In genomic region chrX:129930941-129931410, GRCh38 we compare ENCODE assay signal across 8 cellular contexts. TPM values are rescaled to one million over a fixed set of nuclear protein-coding genes. Genes with fewer than 3 reads are reported as not detected.
A peak's percentile ranks its signal among the peaks of the same experiment; 100 is the strongest.
DNase-seq lines count a peak whose midpoint lies in the region; ATAC-seq and TF ChIP-seq lines count a peak whose summit lies in the region.

No MANE protein-coding gene starts in this region.

- peaks cover 7% of the 10 kb centered on the region for H3K4me1 Mint-ChIP-seq in activated naive CD4-positive, alpha-beta T cell treated with anti-CD3 and anti-CD28 coated beads, Interleukin-2, amount 50 U/mL, for 24 hours
- peaks cover 0 to 7% (median 4%) of the 10 kb centered on the region in 3 donors for H3K4me1 Mint-ChIP-seq in T-cell

- DNase-seq in activated naive CD4-positive, alpha-beta T cell treated with Interleukin-2 at 50 U/mL for 16 hours, result no peak
- no peak for DNase-seq in T-cell
- no peak for DNase-seq in SKM-1 (lab: John Stamatoyannopoulos, UW; ENCODE audit: unreplicated experiment)
- no peak for DNase-seq in NCI-H1092 treated with DMSO at 0.1 percent for 48 hours (lab: John Stamatoyannopoulos, UW)

- ATAC-seq in T-cell (replicated peaks in 1 of 4), result no peak
- ATAC-seq in gastroesophageal sphincter, result no peak
- ATAC-seq in GM21360 (IDR thresholded peaks at IDR 0.05; ENCODE audit: unreplicated experiment), result no peak

- H3K27me3 Mint-ChIP-seq in activated naive CD4-positive, alpha-beta T cell treated with anti-CD3 and anti-CD28 coated beads, Interleukin-2, amount 50 U/mL, for 24 hours, result no peaks in the 10 kb centered on the region
- H3K27me3 Mint-ChIP-seq in T-cell, result peaks cover 0 to 4% of the 10 kb centered on the region in 2 donors

- peak overlapping the region; percentile 86 to 92 (median 90) for H3K27ac ChIP-seq in gastroesophageal sphincter

- TF ChIP-seq POLR2A in gastroesophageal sphincter (IDR thresholded peaks at IDR 0.05), result no peak

- POLR2A ChIA-PET in T-cell (lab: Charles Lee), result no interaction called here

- TF ChIP-seq CTCF in gastroesophageal sphincter (IDR thresholded peaks at IDR 0.05), result no peak

- H3K27ac Mint-ChIP-seq in activated naive CD4-positive, alpha-beta T cell treated with anti-CD3 and anti-CD28 coated beads, Interleukin-2, amount 50 U/mL, for 24 hours, result no peak overlapping the region
- peak overlapping the region; percentile 86 to 89 for H3K27ac Mint-ChIP-seq in T-cell

- H3K36me3 Mint-ChIP-seq in activated naive CD4-positive, alpha-beta T cell treated with anti-CD3 and anti-CD28 coated beads, Interleukin-2, amount 50 U/mL, for 24 hours, result peaks cover 4% of the 10 kb centered on the region
- H3K36me3 Mint-ChIP-seq in T-cell, result peaks cover 5% of the 10 kb centered on the region

- H3K36me3 ChIP-seq in gastroesophageal sphincter (peaks cover 0 to 14% of the 10 kb centered on the region in 2 donors), skeletal muscle satellite cell (ENCODE audit: insufficient read depth, low read length) (peaks cover 15% of the 10 kb centered on the region)

- H3K4me1 ChIP-seq in gastroesophageal sphincter (no peaks in the 10 kb centered on the region), skeletal muscle satellite cell (ENCODE audit: control insufficient read depth, insufficient read depth, low read length) (no peaks in the 10 kb centered on the region)

- H3K27me3 ChIP-seq in gastroesophageal sphincter, result no peaks in the 10 kb centered on the region
- peaks cover 8% of the 10 kb centered on the region for H3K27me3 ChIP-seq in skeletal muscle satellite cell (ENCODE audit: control insufficient read depth, insufficient read depth, low read length)

- H3K9ac ChIP-seq in skeletal muscle satellite cell (ENCODE audit: low read depth, low read length), result peak overlapping the region; percentile 87

- 0 to 10% methylated on average over 2 to 3 of the region's 13 CpGs for WGBS in gastroesophageal sphincter (ENCODE audit: low coverage in 1 of 2), 2 donors

- H3K4me3 ChIP-seq in gastroesophageal sphincter (peak overlapping the region; percentile 38 to 64), skeletal muscle satellite cell (ENCODE audit: low read length) (peak overlapping the region; percentile 82)

- peak overlapping the region; percentile 94 for H3K4me2 ChIP-seq in skeletal muscle satellite cell (ENCODE audit: low read length)

- H3K9me3 ChIP-seq in gastroesophageal sphincter (no peaks in the 10 kb centered on the region), skeletal muscle satellite cell (replicated peaks; ENCODE audit: low read length) (no peaks in the 10 kb centered on the region)

- no peak for TF ChIP-seq EP300 in gastroesophageal sphincter (IDR thresholded peaks at IDR 0.05)

- peak overlapping the region; percentile 71 for H3K4me3 Mint-ChIP-seq in activated naive CD4-positive, alpha-beta T cell treated with anti-CD3 and anti-CD28 coated beads, Interleukin-2, amount 50 U/mL, for 24 hours
- H3K4me3 Mint-ChIP-seq in T-cell, result peak overlapping the region; percentile 72 to 78 (median 76)

- no peaks in the 10 kb centered on the region for H3K9me3 Mint-ChIP-seq in activated naive CD4-positive, alpha-beta T cell treated with anti-CD3 and anti-CD28 coated beads, Interleukin-2, amount 50 U/mL, for 24 hours
- H3K9me3 Mint-ChIP-seq in T-cell, result no peaks in the 10 kb centered on the region

- CTCF ChIA-PET in T-cell (lab: Charles Lee), result interaction anchor here (0.6 to 1.3 kb wide), 4 partner anchors 93 to 338 kb away, joined by 3 to 4 read pairs (median 3); no protein-coding TSS in a partner anchor

RNA-seq across cellular contexts. Expression of gene UTP14A, which starts 25.0 kb away (rescaled TPM):
- total RNA-seq in T-cell (10 to 100 TPM; 10.7 to 21.7 (median 18.7) TPM), gastroesophageal sphincter (10 to 100 TPM; 12.5 to 17.6 (median 15.9) TPM)
- total RNA-seq in skeletal muscle satellite cell (2012; rRNA removed), result 25.1 and 35.5 TPM in 2 replicates

RNA-seq across cellular contexts. Expression of gene BCORL1, which starts 51.5 kb away (rescaled TPM):
- total RNA-seq in T-cell, result 10 to 100 TPM in 4 of 5 donors, 1 to 10 TPM in 1; 8.7 to 13.5 (median 12.3) TPM
- total RNA-seq in gastroesophageal sphincter, result 10 to 100 TPM in 1 of 4 donors, 1 to 10 TPM in 3; 2.8 to 10.4 (median 6.6) TPM
- total RNA-seq in skeletal muscle satellite cell (2012; rRNA removed), result 2.0 TPM in 2 replicates
